1 cellular context compared by ENCODE assay signal in the genomic region with DNA sequence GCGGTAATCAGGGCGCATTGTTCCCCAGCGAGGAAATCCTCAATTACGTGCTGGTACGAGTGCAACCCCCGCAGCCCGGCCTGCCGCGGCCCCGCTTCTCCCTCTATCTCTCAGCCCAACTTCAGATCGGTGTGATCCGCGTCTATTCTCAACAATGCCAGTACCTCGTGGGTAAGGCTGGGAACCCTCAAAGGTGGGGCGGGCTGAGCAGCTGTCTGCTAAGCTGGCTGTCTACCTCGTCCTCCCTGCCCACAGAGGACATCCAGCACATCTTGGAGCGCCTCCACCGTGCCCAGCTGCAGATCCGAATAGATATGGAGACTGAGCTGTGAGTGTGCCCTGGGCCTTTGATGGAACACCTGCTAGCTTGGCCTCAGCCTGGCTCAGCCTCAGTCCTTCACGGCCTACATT.
TF ChIP-seq lines count a peak whose summit lies in the region.

No MANE protein-coding gene starts in this region.

TF ChIP-seq in HepG2, 621 proteins besides CTCF, POLR2A, EP300 and RAD21:
- TF ChIP-seq PRPF4 (IDR thresholded peaks at IDR 0.05; ENCODE audit: low read depth, low read length, poor library complexity, severe bottlenecking) (no peak), ZBTB7B (CRISPR knock-in tag; IDR thresholded peaks at IDR 0.05) (no peak), ZNF703 (CRISPR knock-in tag; IDR thresholded peaks at IDR 0.05; ENCODE audit: borderline replicate concordance) (no peak), NCOA5 (CRISPR knock-in tag; IDR thresholded peaks at IDR 0.05) (no peak), HOXA3 (CRISPR knock-in tag; IDR thresholded peaks at IDR 0.05) (no peak), GABPB1 (CRISPR knock-in tag; IDR thresholded peaks at IDR 0.05) (0 out of 2 replicates have a peak, but pooled peaks have one; percentile 9), THAP9 (CRISPR knock-in tag; IDR thresholded peaks at IDR 0.05; ENCODE audit: borderline replicate concordance) (no peak), ISL2 (CRISPR knock-in tag; IDR thresholded peaks at IDR 0.05) (no peak), KLF16 (CRISPR knock-in tag; IDR thresholded peaks at IDR 0.05) (no peak), ZKSCAN1 (IDR thresholded peaks at IDR 0.05; ENCODE audit: low read length) (no peak), NBN (conservative IDR thresholded peaks at IDR 0.05) (no peak), ZNF746 (CRISPR knock-in tag; IDR thresholded peaks at IDR 0.05) (no peak), ZNF503 (CRISPR knock-in tag; IDR thresholded peaks at IDR 0.05) (no peak), FOXK1 (CRISPR knock-in tag; IDR thresholded peaks at IDR 0.05; ENCODE audit: borderline replicate concordance, low read depth) (no peak), ZNF891 (CRISPR knock-in tag; IDR thresholded peaks at IDR 0.05) (no peak), SKI (IDR thresholded peaks at IDR 0.05; ENCODE audit: partially characterized antibody) (no peak), TERF1 (CRISPR knock-in tag; IDR thresholded peaks at IDR 0.05) (no peak), CENPBD1 (CRISPR knock-in tag; IDR thresholded peaks at IDR 0.05; ENCODE audit: borderline replicate concordance, low read depth) (no peak), ZNF691 (CRISPR knock-in tag; IDR thresholded peaks at IDR 0.05; ENCODE audit: borderline replicate concordance, low read depth) (no peak), ZNF256 (CRISPR knock-in tag; conservative IDR thresholded peaks at IDR 0.05) (no peak), ZBTB38 (CRISPR knock-in tag; IDR thresholded peaks at IDR 0.05) (peak; percentile 76), KDM3A (CRISPR knock-in tag; IDR thresholded peaks at IDR 0.05; ENCODE audit: low read depth) (no peak), KLF12 (CRISPR knock-in tag; IDR thresholded peaks at IDR 0.05; ENCODE audit: borderline replicate concordance) (no peak), POLR2G (IDR thresholded peaks at IDR 0.05; ENCODE audit: low read depth, low read length) (peak; percentile 23), ZNF710 (CRISPR knock-in tag; IDR thresholded peaks at IDR 0.05; ENCODE audit: borderline replicate concordance) (no peak), JDP2 (CRISPR knock-in tag; IDR thresholded peaks at IDR 0.05; ENCODE audit: borderline replicate concordance) (no peak), AGO2 (optimal IDR thresholded peaks at IDR 0.05; ENCODE audit: low read depth, low read length) (peak; percentile 34), ADNP (CRISPR knock-in tag; IDR thresholded peaks at IDR 0.05) (no peak), SSRP1 (CRISPR knock-in tag; IDR thresholded peaks at IDR 0.05) (peak; percentile 37; the same call in 1 of the 2 replicates), ZNF770 (CRISPR knock-in tag; IDR thresholded peaks at IDR 0.05) (no peak), ZNF775 (CRISPR knock-in tag; IDR thresholded peaks at IDR 0.05; ENCODE audit: borderline replicate concordance) (no peak), BRF2 (CRISPR knock-in tag; IDR thresholded peaks at IDR 0.05) (no peak)
- TF ChIP-seq, protein P1, sequence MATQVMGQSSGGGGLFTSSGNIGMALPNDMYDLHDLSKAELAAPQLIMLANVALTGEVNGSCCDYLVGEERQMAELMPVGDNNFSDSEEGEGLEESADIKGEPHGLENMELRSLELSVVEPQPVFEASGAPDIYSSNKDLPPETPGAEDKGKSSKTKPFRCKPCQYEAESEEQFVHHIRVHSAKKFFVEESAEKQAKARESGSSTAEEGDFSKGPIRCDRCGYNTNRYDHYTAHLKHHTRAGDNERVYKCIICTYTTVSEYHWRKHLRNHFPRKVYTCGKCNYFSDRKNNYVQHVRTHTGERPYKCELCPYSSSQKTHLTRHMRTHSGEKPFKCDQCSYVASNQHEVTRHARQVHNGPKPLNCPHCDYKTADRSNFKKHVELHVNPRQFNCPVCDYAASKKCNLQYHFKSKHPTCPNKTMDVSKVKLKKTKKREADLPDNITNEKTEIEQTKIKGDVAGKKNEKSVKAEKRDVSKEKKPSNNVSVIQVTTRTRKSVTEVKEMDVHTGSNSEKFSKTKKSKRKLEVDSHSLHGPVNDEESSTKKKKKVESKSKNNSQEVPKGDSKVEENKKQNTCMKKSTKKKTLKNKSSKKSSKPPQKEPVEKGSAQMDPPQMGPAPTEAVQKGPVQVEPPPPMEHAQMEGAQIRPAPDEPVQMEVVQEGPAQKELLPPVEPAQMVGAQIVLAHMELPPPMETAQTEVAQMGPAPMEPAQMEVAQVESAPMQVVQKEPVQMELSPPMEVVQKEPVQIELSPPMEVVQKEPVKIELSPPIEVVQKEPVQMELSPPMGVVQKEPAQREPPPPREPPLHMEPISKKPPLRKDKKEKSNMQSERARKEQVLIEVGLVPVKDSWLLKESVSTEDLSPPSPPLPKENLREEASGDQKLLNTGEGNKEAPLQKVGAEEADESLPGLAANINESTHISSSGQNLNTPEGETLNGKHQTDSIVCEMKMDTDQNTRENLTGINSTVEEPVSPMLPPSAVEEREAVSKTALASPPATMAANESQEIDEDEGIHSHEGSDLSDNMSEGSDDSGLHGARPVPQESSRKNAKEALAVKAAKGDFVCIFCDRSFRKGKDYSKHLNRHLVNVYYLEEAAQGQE (IDR thresholded peaks at IDR 0.05; ENCODE audit: borderline replicate concordance in 1 of 2, low read depth in 1 of 2, low read length in 2 of 2): no peak
- TF ChIP-seq, protein P2, sequence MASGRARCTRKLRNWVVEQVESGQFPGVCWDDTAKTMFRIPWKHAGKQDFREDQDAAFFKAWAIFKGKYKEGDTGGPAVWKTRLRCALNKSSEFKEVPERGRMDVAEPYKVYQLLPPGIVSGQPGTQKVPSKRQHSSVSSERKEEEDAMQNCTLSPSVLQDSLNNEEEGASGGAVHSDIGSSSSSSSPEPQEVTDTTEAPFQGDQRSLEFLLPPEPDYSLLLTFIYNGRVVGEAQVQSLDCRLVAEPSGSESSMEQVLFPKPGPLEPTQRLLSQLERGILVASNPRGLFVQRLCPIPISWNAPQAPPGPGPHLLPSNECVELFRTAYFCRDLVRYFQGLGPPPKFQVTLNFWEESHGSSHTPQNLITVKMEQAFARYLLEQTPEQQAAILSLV (CRISPR knock-in tag; IDR thresholded peaks at IDR 0.05; ENCODE audit: borderline replicate concordance): no peak
- TF ChIP-seq, protein P3, sequence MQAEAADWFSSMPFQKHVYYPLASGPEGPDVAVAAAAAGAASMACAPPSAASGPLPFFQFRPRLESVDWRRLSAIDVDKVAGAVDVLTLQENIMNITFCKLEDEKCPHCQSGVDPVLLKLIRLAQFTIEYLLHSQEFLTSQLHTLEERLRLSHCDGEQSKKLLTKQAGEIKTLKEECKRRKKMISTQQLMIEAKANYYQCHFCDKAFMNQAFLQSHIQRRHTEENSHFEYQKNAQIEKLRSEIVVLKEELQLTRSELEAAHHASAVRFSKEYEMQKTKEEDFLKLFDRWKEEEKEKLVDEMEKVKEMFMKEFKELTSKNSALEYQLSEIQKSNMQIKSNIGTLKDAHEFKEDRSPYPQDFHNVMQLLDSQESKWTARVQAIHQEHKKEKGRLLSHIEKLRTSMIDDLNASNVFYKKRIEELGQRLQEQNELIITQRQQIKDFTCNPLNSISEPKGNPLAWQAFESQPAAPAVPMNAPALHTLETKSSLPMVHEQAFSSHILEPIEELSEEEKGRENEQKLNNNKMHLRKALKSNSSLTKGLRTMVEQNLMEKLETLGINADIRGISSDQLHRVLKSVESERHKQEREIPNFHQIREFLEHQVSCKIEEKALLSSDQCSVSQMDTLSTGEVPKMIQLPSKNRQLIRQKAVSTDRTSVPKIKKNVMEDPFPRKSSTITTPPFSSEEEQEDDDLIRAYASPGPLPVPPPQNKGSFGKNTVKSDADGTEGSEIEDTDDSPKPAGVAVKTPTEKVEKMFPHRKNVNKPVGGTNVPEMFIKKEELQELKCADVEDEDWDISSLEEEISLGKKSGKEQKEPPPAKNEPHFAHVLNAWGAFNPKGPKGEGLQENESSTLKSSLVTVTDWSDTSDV (CRISPR knock-in tag; IDR thresholded peaks at IDR 0.05): 0 out of 2 replicates have a peak, but pooled peaks have one; percentile 31
